In genomic region chr16:4690946-4691665, GRCh38 we compare ENCODE assay signal across 13 cellular contexts. TPM values are rescaled to one million over a fixed set of nuclear protein-coding genes. Genes with fewer than 3 reads are reported as not detected.
DNase-seq lines count a peak whose midpoint lies in the region; ATAC-seq, FAIRE-seq and TF ChIP-seq lines count a peak whose summit lies in the region.
"Had no signal": no experiment of that assay in that cellular context is flagged by ENCODE, and none has a peak within 500 bp of the region (broad histone marks: within the 10 kb centered on the region; RNA-seq: fewer than 3 reads in every experiment).

No MANE protein-coding gene starts in this region.

- no peak for FAIRE-seq in kidney (lab: Jason Lieb, UNC)
- FAIRE-seq: endothelial cell of umbilical vein had no signal

- POLR2A ChIA-PET in activated B cell treated with CpG ODN at 0.5 μM for 24 hours (lab: Charles Lee), result no interaction called here

- H3K36me3 ChIP-seq in BLaER1 (peaks cover 24% of the 10 kb centered on the region), kidney (ENCODE audit: control insufficient read depth in 1 of 2, insufficient read depth in 2 of 2, low read length in 2 of 2) (peaks cover 6 to 12% of the 10 kb centered on the region in 2 donors)

- peak overlapping the region; percentile 84 for H3K27ac ChIP-seq in BLaER1
- no peak overlapping the region for H3K27ac ChIP-seq in kidney (ENCODE audit: low read depth in 2 of 2, low read length in 2 of 2)

- H3K9ac ChIP-seq in BLaER1 (peak overlapping the region; percentile 75), kidney (ENCODE audit: low read length in 2 of 2) (no peak overlapping the region)

- TF ChIP-seq CTCF in Calu3 (IDR thresholded peaks at IDR 0.05; ENCODE audit: unreplicated experiment), result no peak
- no peak for TF ChIP-seq CTCF in activated B cell treated with CpG ODN at 0.5 μM for 24 hours (IDR thresholded peaks at IDR 0.05)
- no peak for TF ChIP-seq CTCF in kidney (IDR thresholded peaks at IDR 0.05; ENCODE audit: borderline replicate concordance, extremely low read depth, insufficient read depth)
- TF ChIP-seq CTCF in GM20000 (IDR thresholded peaks at IDR 0.05; ENCODE audit: extremely low read depth, missing control alignments), result no peak

- CTCF ChIA-PET in Calu3 (lab: Charles Lee) (no interaction called here), activated B cell treated with CpG ODN at 0.5 μM for 24 hours (lab: Charles Lee) (interaction anchor here (1.7 kb wide), 1 partner anchor 67 kb away, joined by 4 read pairs; the partner anchor contains the start of gene MGRN1)

- ATAC-seq in activated B cell treated with CpG ODN at 0.5 μM for 24 hours (ENCODE audit: low read depth) (no peak), left colon (no peak)

- H3K4me2 ChIP-seq in BLaER1, result peak overlapping the region; percentile 99

- peak overlapping the region; percentile 84; the same call in 1 of the 2 replicates for H3K4me3 ChIP-seq in BLaER1
- H3K4me3 ChIP-seq in kidney (ENCODE audit: low read length in 2 of 2), result no peak overlapping the region

- H3K4me1 ChIP-seq in BLaER1 (peaks cover 85% of the 10 kb centered on the region), kidney (ENCODE audit: control insufficient read depth in 1 of 2, insufficient read depth in 1 of 2, low read depth in 1 of 2, low read length in 2 of 2) (peaks cover 3 to 27% of the 10 kb centered on the region in 2 donors)

- H3K27me3 ChIP-seq in BLaER1, result no peaks in the 10 kb centered on the region

- DNase-seq in Calu3 (no peak), activated B cell treated with CpG ODN at 0.5 μM for 24 hours (no peak), kidney (peak; percentile 58), GM20000 (ENCODE audit: low spot score) (no peak), SKM-1 treated with dmso at 0.1 percent for 144 hours (lab: John Stamatoyannopoulos, UW; ENCODE audit: unreplicated experiment) (no peak), left colon (no peak), iPS-NIHi7 (ENCODE audit: extremely low spot score) (no peak)
- DNase-seq: activated CD4-positive, alpha-beta T cell treated with anti-CD3 and anti-CD28 coated beads, Interleukin-2, amount 50 U/mL, for 4 hours; anterior cingulate cortex; DMS153 had no signal

- H3K36me3 Mint-ChIP-seq in Calu3 (ENCODE audit: insufficient read depth, unreplicated experiment), result peaks cover 88% of the 10 kb centered on the region
- H3K36me3 Mint-ChIP-seq in activated B cell treated with CpG ODN at 0.5 μM for 24 hours (ENCODE audit: low read depth), result peaks cover 28% of the 10 kb centered on the region

- no peaks in the 10 kb centered on the region for H3K27me3 Mint-ChIP-seq in Calu3 (ENCODE audit: unreplicated experiment)
- no peaks in the 10 kb centered on the region for H3K27me3 Mint-ChIP-seq in activated B cell treated with CpG ODN at 0.5 μM for 24 hours
- H3K27me3 Mint-ChIP-seq: memory B cell had no signal

- peaks cover 8% of the 10 kb centered on the region for H3K4me1 Mint-ChIP-seq in Calu3 (ENCODE audit: low read depth, unreplicated experiment)
- H3K4me1 Mint-ChIP-seq in activated B cell treated with CpG ODN at 0.5 μM for 24 hours, result peaks cover 9% of the 10 kb centered on the region

- no TSS peak for BruUV-seq in Calu3 (replicated peaks; lab: Mats Ljungman, UMichigan)

- H3K4me3 Mint-ChIP-seq in Calu3 (ENCODE audit: low read depth, unreplicated experiment), result peak overlapping the region; percentile 6
- peak overlapping the region; percentile 52 for H3K4me3 Mint-ChIP-seq in activated B cell treated with CpG ODN at 0.5 μM for 24 hours
- H3K4me3 Mint-ChIP-seq: memory B cell had no signal

- H3K9me3 Mint-ChIP-seq in Calu3 (ENCODE audit: low read depth, unreplicated experiment) (no peaks in the 10 kb centered on the region), activated B cell treated with CpG ODN at 0.5 μM for 24 hours (no peaks in the 10 kb centered on the region)
- H3K9me3 Mint-ChIP-seq: memory B cell had no signal

- peaks cover 41% of the 10 kb centered on the region for H4K20me1 ChIP-seq in BLaER1

- H3K9me3 ChIP-seq in BLaER1 (no peaks in the 10 kb centered on the region), kidney (ENCODE audit: control insufficient read depth in 1 of 2, low read length in 2 of 2) (no peaks in the 10 kb centered on the region)

- H3K27ac Mint-ChIP-seq in Calu3 (ENCODE audit: unreplicated experiment) (peak overlapping the region; percentile 50), activated B cell treated with CpG ODN at 0.5 μM for 24 hours (no peak overlapping the region)
- H3K27ac Mint-ChIP-seq: memory B cell had no signal

- intact Hi-C loops in Calu3 (cut with micrococcal nuclease; ENCODE audit: unreplicated experiment) (no loop called here), activated B cell treated with CpG ODN at 0.5 μM for 24 hours (cut with micrococcal nuclease) (loop anchor here (5.0 kb wide), 1 partner anchor 274 kb away; the partner anchor contains the start of gene CORO7), kidney (cut with DNase I) (no loop called here), left colon (cut with DNase I, micrococcal nuclease) (no loop called here)

RNA-seq across cellular contexts. Expression of gene NUDT16L1, which starts 2.3 kb away (rescaled TPM):
- total RNA-seq in Calu3 (2022) (30.6 and 32.6 TPM in 2 replicates), activated B cell treated with CpG ODN at 0.5 μM for 24 hours (32.0 and 32.9 TPM in 2 replicates), kidney (30.6 TPM), left colon (10 to 100 TPM; 43.0 to 43.8 TPM)
- polyA plus RNA-seq in kidney (ENCODE audit: insufficient read depth, low read depth, low replicate concordance), result 69.4 TPM

RNA-seq across cellular contexts. Expression of gene ANKS3, which starts 43.0 kb away (rescaled TPM):
- total RNA-seq in Calu3 (2022) (44.7 and 46.9 TPM in 2 replicates), activated B cell treated with CpG ODN at 0.5 μM for 24 hours (17.9 and 21.9 TPM in 2 replicates), kidney (27.6 TPM), left colon (10 to 100 TPM; 13.5 to 21.2 TPM)
- polyA plus RNA-seq in kidney (ENCODE audit: insufficient read depth, low read depth, low replicate concordance), result 20.7 TPM

RNA-seq across cellular contexts. Expression of gene DNAAF8, which starts 43.2 kb away (rescaled TPM):
- total RNA-seq in Calu3 (2022) (0.27 and 1.8 TPM in 2 replicates), activated B cell treated with CpG ODN at 0.5 μM for 24 hours (0.29 and 0.31 TPM in 2 replicates), kidney (1.8 TPM), left colon (under 1 TPM; 0.49 to 0.67 TPM)
- 4.0 TPM for polyA plus RNA-seq in kidney (ENCODE audit: insufficient read depth, low read depth, low replicate concordance)
